1 cellular context compared by ENCODE assay signal in the genomic region with DNA sequence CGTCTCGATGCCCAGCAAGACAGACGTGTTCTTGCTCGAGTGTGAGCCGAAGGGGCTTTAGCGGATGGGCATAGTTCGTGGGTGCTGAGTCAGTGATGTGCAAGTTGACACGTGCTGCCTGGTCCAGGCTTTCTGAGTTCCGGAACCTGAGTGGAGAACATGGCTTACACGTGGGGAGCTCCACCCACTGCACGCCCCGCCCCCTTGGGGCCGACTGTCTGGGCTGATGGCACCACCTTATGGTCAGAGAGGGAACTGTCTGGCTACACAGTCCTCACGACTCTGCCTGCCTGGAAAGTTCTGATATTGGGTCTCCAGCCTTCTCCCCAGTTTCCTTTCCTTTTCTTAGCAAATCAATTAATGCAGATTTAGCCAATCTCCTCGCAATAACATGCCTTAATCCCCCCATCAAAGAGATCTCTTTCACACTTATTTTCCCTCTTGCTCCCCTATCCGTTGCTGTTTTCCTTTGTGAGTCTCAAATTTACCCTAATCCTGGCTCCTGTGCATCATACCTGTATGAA.
TF ChIP-seq lines count a peak whose summit lies in the region.

No MANE protein-coding gene starts in this region.

TF ChIP-seq in HepG2, 621 proteins besides CTCF, POLR2A, EP300 and RAD21 (continued from another document and continues in another):
- TF ChIP-seq, protein P1, sequence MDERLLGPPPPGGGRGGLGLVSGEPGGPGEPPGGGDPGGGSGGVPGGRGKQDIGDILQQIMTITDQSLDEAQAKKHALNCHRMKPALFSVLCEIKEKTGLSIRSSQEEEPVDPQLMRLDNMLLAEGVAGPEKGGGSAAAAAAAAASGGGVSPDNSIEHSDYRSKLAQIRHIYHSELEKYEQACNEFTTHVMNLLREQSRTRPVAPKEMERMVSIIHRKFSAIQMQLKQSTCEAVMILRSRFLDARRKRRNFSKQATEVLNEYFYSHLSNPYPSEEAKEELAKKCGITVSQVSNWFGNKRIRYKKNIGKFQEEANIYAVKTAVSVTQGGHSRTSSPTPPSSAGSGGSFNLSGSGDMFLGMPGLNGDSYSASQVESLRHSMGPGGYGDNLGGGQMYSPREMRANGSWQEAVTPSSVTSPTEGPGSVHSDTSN (CRISPR knock-in tag; IDR thresholded peaks at IDR 0.05), result no peak
- TF ChIP-seq ZNF547 (CRISPR knock-in tag; IDR thresholded peaks at IDR 0.05), result no peak
- peak; percentile 70; the same call in 1 of the 2 replicates for TF ChIP-seq NFKB2 (CRISPR knock-in tag; IDR thresholded peaks at IDR 0.05; ENCODE audit: borderline replicate concordance)
- TF ChIP-seq ZFP37 (CRISPR knock-in tag; IDR thresholded peaks at IDR 0.05; ENCODE audit: borderline replicate concordance), result no peak
- TF ChIP-seq SSRP1 (CRISPR knock-in tag; IDR thresholded peaks at IDR 0.05), result no peak; the same call in 1 of the 2 replicates
- TF ChIP-seq ZNF44 (CRISPR knock-in tag; IDR thresholded peaks at IDR 0.05), result no peak
- no peak for TF ChIP-seq NR2C2 (CRISPR knock-in tag; IDR thresholded peaks at IDR 0.05; ENCODE audit: borderline replicate concordance)
- TF ChIP-seq, protein P2, sequence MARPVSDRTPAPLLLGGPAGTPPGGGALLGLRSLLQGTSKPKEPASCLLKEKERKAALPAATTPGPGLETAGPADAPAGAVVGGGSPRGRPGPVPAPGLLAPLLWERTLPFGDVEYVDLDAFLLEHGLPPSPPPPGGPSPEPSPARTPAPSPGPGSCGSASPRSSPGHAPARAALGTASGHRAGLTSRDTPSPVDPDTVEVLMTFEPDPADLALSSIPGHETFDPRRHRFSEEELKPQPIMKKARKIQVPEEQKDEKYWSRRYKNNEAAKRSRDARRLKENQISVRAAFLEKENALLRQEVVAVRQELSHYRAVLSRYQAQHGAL (CRISPR knock-in tag; IDR thresholded peaks at IDR 0.05; ENCODE audit: not compliant biosample characterization), result no peak
- TF ChIP-seq, protein P3, sequence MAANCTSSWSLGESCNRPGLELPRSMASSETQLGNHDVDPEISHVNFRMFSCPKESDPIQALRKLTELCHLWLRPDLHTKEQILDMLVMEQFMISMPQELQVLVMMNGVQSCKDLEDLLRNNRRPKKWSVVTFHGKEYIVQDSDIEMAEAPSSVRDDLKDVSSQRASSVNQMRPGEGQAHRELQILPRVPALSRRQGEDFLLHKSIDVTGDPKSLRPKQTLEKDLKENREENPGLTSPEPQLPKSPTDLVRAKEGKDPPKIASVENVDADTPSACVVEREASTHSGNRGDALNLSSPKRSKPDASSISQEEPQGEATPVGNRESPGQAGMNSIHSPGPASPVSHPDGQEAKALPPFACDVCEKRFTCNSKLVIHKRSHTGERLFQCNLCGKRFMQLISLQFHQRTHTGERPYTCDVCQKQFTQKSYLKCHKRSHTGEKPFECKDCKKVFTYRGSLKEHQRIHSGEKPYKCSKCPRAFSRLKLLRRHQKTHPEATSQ (CRISPR knock-in tag; IDR thresholded peaks at IDR 0.05; ENCODE audit: borderline replicate concordance), result no peak
- TF ChIP-seq RNF2 (conservative IDR thresholded peaks at IDR 0.05; ENCODE audit: low read depth), result 0 out of 2 replicates have a peak, but pooled peaks have one; percentile 41
- TF ChIP-seq ATAD3A (CRISPR knock-in tag; IDR thresholded peaks at IDR 0.05), result no peak
- TF ChIP-seq, protein P4, sequence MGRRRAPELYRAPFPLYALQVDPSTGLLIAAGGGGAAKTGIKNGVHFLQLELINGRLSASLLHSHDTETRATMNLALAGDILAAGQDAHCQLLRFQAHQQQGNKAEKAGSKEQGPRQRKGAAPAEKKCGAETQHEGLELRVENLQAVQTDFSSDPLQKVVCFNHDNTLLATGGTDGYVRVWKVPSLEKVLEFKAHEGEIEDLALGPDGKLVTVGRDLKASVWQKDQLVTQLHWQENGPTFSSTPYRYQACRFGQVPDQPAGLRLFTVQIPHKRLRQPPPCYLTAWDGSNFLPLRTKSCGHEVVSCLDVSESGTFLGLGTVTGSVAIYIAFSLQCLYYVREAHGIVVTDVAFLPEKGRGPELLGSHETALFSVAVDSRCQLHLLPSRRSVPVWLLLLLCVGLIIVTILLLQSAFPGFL (CRISPR knock-in tag; IDR thresholded peaks at IDR 0.05), result no peak
- no peak for TF ChIP-seq ZNF570 (CRISPR knock-in tag; IDR thresholded peaks at IDR 0.05; ENCODE audit: borderline replicate concordance)
- TF ChIP-seq NFYB (CRISPR knock-in tag; IDR thresholded peaks at IDR 0.05), result no peak
- no peak for TF ChIP-seq RFX1 (IDR thresholded peaks at IDR 0.05)
- TF ChIP-seq, protein P5, sequence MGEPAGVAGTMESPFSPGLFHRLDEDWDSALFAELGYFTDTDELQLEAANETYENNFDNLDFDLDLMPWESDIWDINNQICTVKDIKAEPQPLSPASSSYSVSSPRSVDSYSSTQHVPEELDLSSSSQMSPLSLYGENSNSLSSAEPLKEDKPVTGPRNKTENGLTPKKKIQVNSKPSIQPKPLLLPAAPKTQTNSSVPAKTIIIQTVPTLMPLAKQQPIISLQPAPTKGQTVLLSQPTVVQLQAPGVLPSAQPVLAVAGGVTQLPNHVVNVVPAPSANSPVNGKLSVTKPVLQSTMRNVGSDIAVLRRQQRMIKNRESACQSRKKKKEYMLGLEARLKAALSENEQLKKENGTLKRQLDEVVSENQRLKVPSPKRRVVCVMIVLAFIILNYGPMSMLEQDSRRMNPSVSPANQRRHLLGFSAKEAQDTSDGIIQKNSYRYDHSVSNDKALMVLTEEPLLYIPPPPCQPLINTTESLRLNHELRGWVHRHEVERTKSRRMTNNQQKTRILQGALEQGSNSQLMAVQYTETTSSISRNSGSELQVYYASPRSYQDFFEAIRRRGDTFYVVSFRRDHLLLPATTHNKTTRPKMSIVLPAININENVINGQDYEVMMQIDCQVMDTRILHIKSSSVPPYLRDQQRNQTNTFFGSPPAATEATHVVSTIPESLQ (CRISPR knock-in tag; conservative IDR thresholded peaks at IDR 0.05), result no peak
- TF ChIP-seq ZNF30 (CRISPR knock-in tag; IDR thresholded peaks at IDR 0.05), result no peak
- no peak for TF ChIP-seq ZNF512B (CRISPR knock-in tag; IDR thresholded peaks at IDR 0.05; ENCODE audit: borderline replicate concordance)
- TF ChIP-seq JUN (CRISPR knock-in tag; IDR thresholded peaks at IDR 0.05), result no peak
- TF ChIP-seq ELF1 (CRISPR knock-in tag; IDR thresholded peaks at IDR 0.05), result peak; percentile 60
- TF ChIP-seq ZBTB1 (CRISPR knock-in tag; IDR thresholded peaks at IDR 0.05; ENCODE audit: borderline replicate concordance), result no peak
- no peak for TF ChIP-seq EHMT2 (IDR thresholded peaks at IDR 0.05; ENCODE audit: borderline replicate concordance, low read depth, low read length)
- TF ChIP-seq ZNF333 (CRISPR knock-in tag; IDR thresholded peaks at IDR 0.05; ENCODE audit: borderline replicate concordance), result no peak
- TF ChIP-seq TGIF2 (CRISPR knock-in tag; IDR thresholded peaks at IDR 0.05), result no peak
- TF ChIP-seq, protein P6, sequence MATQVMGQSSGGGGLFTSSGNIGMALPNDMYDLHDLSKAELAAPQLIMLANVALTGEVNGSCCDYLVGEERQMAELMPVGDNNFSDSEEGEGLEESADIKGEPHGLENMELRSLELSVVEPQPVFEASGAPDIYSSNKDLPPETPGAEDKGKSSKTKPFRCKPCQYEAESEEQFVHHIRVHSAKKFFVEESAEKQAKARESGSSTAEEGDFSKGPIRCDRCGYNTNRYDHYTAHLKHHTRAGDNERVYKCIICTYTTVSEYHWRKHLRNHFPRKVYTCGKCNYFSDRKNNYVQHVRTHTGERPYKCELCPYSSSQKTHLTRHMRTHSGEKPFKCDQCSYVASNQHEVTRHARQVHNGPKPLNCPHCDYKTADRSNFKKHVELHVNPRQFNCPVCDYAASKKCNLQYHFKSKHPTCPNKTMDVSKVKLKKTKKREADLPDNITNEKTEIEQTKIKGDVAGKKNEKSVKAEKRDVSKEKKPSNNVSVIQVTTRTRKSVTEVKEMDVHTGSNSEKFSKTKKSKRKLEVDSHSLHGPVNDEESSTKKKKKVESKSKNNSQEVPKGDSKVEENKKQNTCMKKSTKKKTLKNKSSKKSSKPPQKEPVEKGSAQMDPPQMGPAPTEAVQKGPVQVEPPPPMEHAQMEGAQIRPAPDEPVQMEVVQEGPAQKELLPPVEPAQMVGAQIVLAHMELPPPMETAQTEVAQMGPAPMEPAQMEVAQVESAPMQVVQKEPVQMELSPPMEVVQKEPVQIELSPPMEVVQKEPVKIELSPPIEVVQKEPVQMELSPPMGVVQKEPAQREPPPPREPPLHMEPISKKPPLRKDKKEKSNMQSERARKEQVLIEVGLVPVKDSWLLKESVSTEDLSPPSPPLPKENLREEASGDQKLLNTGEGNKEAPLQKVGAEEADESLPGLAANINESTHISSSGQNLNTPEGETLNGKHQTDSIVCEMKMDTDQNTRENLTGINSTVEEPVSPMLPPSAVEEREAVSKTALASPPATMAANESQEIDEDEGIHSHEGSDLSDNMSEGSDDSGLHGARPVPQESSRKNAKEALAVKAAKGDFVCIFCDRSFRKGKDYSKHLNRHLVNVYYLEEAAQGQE (IDR thresholded peaks at IDR 0.05; ENCODE audit: borderline replicate concordance in 1 of 2, low read depth in 1 of 2, low read length in 2 of 2), result no peak
- TF ChIP-seq TMF1 (CRISPR knock-in tag; IDR thresholded peaks at IDR 0.05; ENCODE audit: low read depth), result no peak
- no peak for TF ChIP-seq DDIT3 (CRISPR knock-in tag; IDR thresholded peaks at IDR 0.05)
- TF ChIP-seq ZNF331 (CRISPR knock-in tag; IDR thresholded peaks at IDR 0.05), result peak; percentile 67
- 0 out of 2 replicates have a peak, but pooled peaks have one; percentile 45 for TF ChIP-seq RXRA (CRISPR knock-in tag; IDR thresholded peaks at IDR 0.05)
- peak; percentile 79; the same call in 1 of the 2 replicates for TF ChIP-seq ZNF329 (CRISPR knock-in tag; IDR thresholded peaks at IDR 0.05; ENCODE audit: low read depth)
- no peak for TF ChIP-seq DMAP1 (CRISPR knock-in tag; IDR thresholded peaks at IDR 0.05)
- no peak for TF ChIP-seq MLLT10 (CRISPR knock-in tag; IDR thresholded peaks at IDR 0.05)
- peak; percentile 82 for TF ChIP-seq SAP130 (CRISPR knock-in tag; IDR thresholded peaks at IDR 0.05; ENCODE audit: low read depth)
- peak; percentile 71; the same call in 1 of the 2 replicates for TF ChIP-seq KLF6 (CRISPR knock-in tag; IDR thresholded peaks at IDR 0.05)
- peak; percentile 78; the same call in 1 of the 2 replicates for TF ChIP-seq TFDP1 (CRISPR knock-in tag; IDR thresholded peaks at IDR 0.05; ENCODE audit: borderline replicate concordance)
- TF ChIP-seq, protein P7, sequence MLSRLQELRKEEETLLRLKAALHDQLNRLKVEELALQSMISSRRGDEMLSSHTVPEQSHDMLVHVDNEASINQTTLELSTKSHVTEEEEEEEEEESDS (CRISPR knock-in tag; IDR thresholded peaks at IDR 0.05; ENCODE audit: borderline replicate concordance), result no peak
- peak; percentile 40; the same call in 1 of the 2 replicates for TF ChIP-seq ZNF281 (CRISPR knock-in tag; IDR thresholded peaks at IDR 0.05; ENCODE audit: borderline replicate concordance)
- no peak for TF ChIP-seq ZSCAN12 (CRISPR knock-in tag; IDR thresholded peaks at IDR 0.05)
- no peak for TF ChIP-seq TBX3 (IDR thresholded peaks at IDR 0.05; ENCODE audit: borderline replicate concordance)
